Comparison of ENCODE assay signal across 6 cellular contexts in the genomic region with DNA sequence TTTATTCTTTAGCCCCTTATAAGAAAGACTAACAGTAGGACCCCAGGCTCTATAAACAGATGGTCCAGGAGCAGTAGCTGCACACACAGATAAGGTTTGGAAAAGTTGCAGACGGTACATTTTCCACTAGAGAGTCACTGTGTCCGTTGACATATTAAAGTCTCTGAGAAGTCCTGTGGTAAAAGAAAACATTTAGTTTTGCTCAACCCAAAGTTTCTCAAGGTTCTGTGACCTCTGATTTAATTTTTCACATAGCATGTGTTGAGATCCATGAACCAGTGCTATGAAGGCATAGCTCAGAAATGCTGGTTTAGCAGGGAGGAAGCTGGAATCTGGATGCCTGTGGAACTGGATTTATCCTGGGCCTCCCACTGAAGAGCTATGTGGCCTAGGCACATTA.
"Had no signal": no experiment of that assay in that cellular context is flagged by ENCODE, and none has a peak within 500 bp of the region (broad histone marks: within the 10 kb centered on the region; RNA-seq: fewer than 3 reads in every experiment).

No MANE protein-coding gene starts in this region.

- H3K4me3 ChIP-seq: K562 had no signal

- DNase-seq: IMR-90, KBM-7, KG1 had no signal

- H3K27ac Mint-ChIP-seq: IgD-negative memory B cell had no signal

- H3K4me1 Mint-ChIP-seq: IgD-negative memory B cell had no signal

- H3K27ac ChIP-seq: HL-60 had no signal

- H3K4me3 Mint-ChIP-seq: IgD-negative memory B cell had no signal
